25 cellular contexts compared by ENCODE assay signal in genomic region chr5:93673555-93673954, GRCh38.
DNase-seq lines count a peak whose midpoint lies in the region; ATAC-seq and TF ChIP-seq lines count a peak whose summit lies in the region.
"Had no signal": no experiment of that assay in that cellular context is flagged by ENCODE, and none has a peak within 500 bp of the region (broad histone marks: within the 10 kb centered on the region; RNA-seq: fewer than 3 reads in every experiment).

No MANE protein-coding gene starts in this region.

- H3K27ac Mint-ChIP-seq in progenitor cell of endocrine pancreas: peak overlapping the region; percentile 90
- H3K27ac Mint-ChIP-seq: CD4-positive, alpha-beta memory T cell; HFFc6; T-helper 17 cell had no signal

- no peak for TF ChIP-seq CTCF in VCaP (conservative IDR thresholded peaks at IDR 0.05)
- TF ChIP-seq CTCF in progenitor cell of endocrine pancreas (IDR thresholded peaks at IDR 0.05; ENCODE audit: unreplicated experiment): no peak

- peaks cover 4% of the 10 kb centered on the region for H3K9me3 Mint-ChIP-seq in progenitor cell of endocrine pancreas (ENCODE audit: low read depth)
- H3K9me3 Mint-ChIP-seq: HFFc6 had no signal

- DNase-seq in DMS79 treated with DMSO at 0.1 percent for 48 hours (lab: John Stamatoyannopoulos, UW) (peak; percentile 22), DMS79 (lab: John Stamatoyannopoulos, UW) (no peak), NCI-H82 (lab: John Stamatoyannopoulos, UW) (peak; percentile 64), progenitor cell of endocrine pancreas (ENCODE audit: low spot score, unreplicated experiment) (no peak), NCI-H2029 (lab: John Stamatoyannopoulos, UW) (no peak)
- DNase-seq in activated effector memory CD4-positive, alpha-beta T cell treated with anti-CD3 and anti-CD28 coated beads, Interleukin-2, amount 50 U/mL, for 16 hours: no peak
- DNase-seq: ACHN; CD4-positive, alpha-beta memory T cell; GF-D8; HFFc6; MM.1S; NCI-H1092 treated with DMSO at 0.1 percent for 48 hours; NCI-H1694; NCI-H2081 treated with DMSO at 0.1 percent for 48 hours; NCI-H2171 treated with DMSO at 0.1 percent for 48 hours; NCI-H446 treated with DMSO at 0.1 percent for 48 hours; NCI-H526 treated with DMSO at 0.1 percent for 48 hours; SW 1271; T-helper 17 cell had no signal

- peak overlapping the region; percentile 37 for H3K4me3 Mint-ChIP-seq in progenitor cell of endocrine pancreas (ENCODE audit: low read depth)
- H3K4me3 Mint-ChIP-seq: CD4-positive, alpha-beta memory T cell; HFFc6; T-helper 17 cell had no signal

- no peak for ATAC-seq in HG03565 (IDR thresholded peaks at IDR 0.05; ENCODE audit: unreplicated experiment)
- ATAC-seq: K562, T-helper 17 cell had no signal

- peaks cover 3% of the 10 kb centered on the region for H3K36me3 Mint-ChIP-seq in progenitor cell of endocrine pancreas (ENCODE audit: insufficient read depth)

- peak overlapping the region; percentile 81 for H3K27ac ChIP-seq in VCaP
- H3K27ac ChIP-seq: 22Rv1; BLaER1 treated with 17β-estradiol and CSF1 and Interleukin-3, amounts not matched to agents 10 nM and 100 nM; SJCRH30 had no signal

- H3K27me3 Mint-ChIP-seq in progenitor cell of endocrine pancreas: no peaks in the 10 kb centered on the region
- H3K27me3 Mint-ChIP-seq: CD4-positive, alpha-beta memory T cell; T-helper 17 cell had no signal

- peaks cover 57% of the 10 kb centered on the region for H3K4me1 Mint-ChIP-seq in progenitor cell of endocrine pancreas (ENCODE audit: low read depth)
- H3K4me1 Mint-ChIP-seq: T-helper 17 cell had no signal

Comparison
In these comparisons a context has a peak if more than half of its experiments do, and no peak if none do; other contexts are left out.
1. DNase-seq: peak in DMS79 treated with DMSO at 0.1 percent for 48 hours (single experiment) and NCI-H82 (single experiment); none in DMS79 (single experiment), progenitor cell of endocrine pancreas (single experiment), activated effector memory CD4-positive, alpha-beta T cell treated with anti-CD3 and anti-CD28 coated beads, Interleukin-2, amount 50 U/mL, for 16 hours (single experiment) and NCI-H2029 (single experiment).